Comparison of ENCODE assay signal across 8 cellular contexts in genomic region chr11:75474878-75475766, GRCh38. TPM values are rescaled to one million over a fixed set of nuclear protein-coding genes. Genes with fewer than 3 reads are reported as not detected.
DNase-seq lines count a peak whose midpoint lies in the region; ATAC-seq and TF ChIP-seq lines count a peak whose summit lies in the region.

No MANE protein-coding gene starts in this region.

- intact Hi-C loops in ascending aorta (cut with DNase I) = no loop called here

- H3K36me3 ChIP-seq in skeletal muscle tissue (ENCODE audit: control insufficient read depth in 3 of 3, insufficient read depth in 3 of 3, low read length in 3 of 3) = peaks cover 0 to 2% (median 0%) of the 10 kb centered on the region in 3 donors
- H3K36me3 ChIP-seq in ascending aorta = no peaks in the 10 kb centered on the region

- H3K4me1 ChIP-seq in skeletal muscle tissue (ENCODE audit: control insufficient read depth in 3 of 3, insufficient read depth in 3 of 3, low read length in 3 of 3) (peaks cover 33 to 42% (median 37%) of the 10 kb centered on the region in 3 donors), ascending aorta (peaks cover 0 to 3% of the 10 kb centered on the region in 2 donors)

- H3K27me3 Mint-ChIP-seq in glutamatergic neuron (ENCODE audit: unreplicated experiment) = peaks cover 18% of the 10 kb centered on the region

- H3K4me3 ChIP-seq in skeletal muscle tissue (ENCODE audit: low read length in 3 of 3) = peak overlapping the region in 1 of 3 donors; percentile 13
- no peak overlapping the region for H3K4me3 ChIP-seq in ascending aorta

- TF ChIP-seq CTCF in glutamatergic neuron (IDR thresholded peaks at IDR 0.05; ENCODE audit: partially characterized antibody, unreplicated experiment) (no peak), ascending aorta (IDR thresholded peaks at IDR 0.05) (no peak)

- no peak for ATAC-seq in HG03439 (IDR thresholded peaks at IDR 0.05; ENCODE audit: unreplicated experiment)

- peaks cover 10% of the 10 kb centered on the region for H3K9me3 Mint-ChIP-seq in glutamatergic neuron (ENCODE audit: unreplicated experiment)

- H3K27ac Mint-ChIP-seq in glutamatergic neuron (ENCODE audit: unreplicated experiment) = no peak overlapping the region

- H3K4me3 Mint-ChIP-seq in glutamatergic neuron (ENCODE audit: unreplicated experiment) = no peak overlapping the region

- no peaks in the 10 kb centered on the region for H3K27me3 ChIP-seq in skeletal muscle tissue (ENCODE audit: control insufficient read depth in 3 of 3, insufficient read depth in 3 of 3, low read length in 3 of 3)
- H3K27me3 ChIP-seq in ascending aorta = no peaks in the 10 kb centered on the region

- no peak overlapping the region for H3K9ac ChIP-seq in skeletal muscle tissue (ENCODE audit: low read depth in 1 of 3, low read length in 3 of 3)

- peaks cover 4% of the 10 kb centered on the region for H3K36me3 Mint-ChIP-seq in glutamatergic neuron (ENCODE audit: unreplicated experiment)

- H3K9me3 ChIP-seq in skeletal muscle tissue (ENCODE audit: control insufficient read depth in 3 of 3, low read length in 3 of 3) (no peaks in the 10 kb centered on the region), ascending aorta (no peaks in the 10 kb centered on the region)

- peak; percentile 76 for DNase-seq in EL
- DNase-seq in NCI-H510A treated with DMSO at 0.1 percent for 48 hours (lab: John Stamatoyannopoulos, UW) = peak; percentile 24
- DNase-seq in activated T-cell treated with anti-CD3 and anti-CD28 coated beads for 1 hour (ENCODE audit: low read depth) = peak; percentile 44
- peak; percentile 50 for DNase-seq in glutamatergic neuron
- no peak for DNase-seq in midbrain (lab: John Stamatoyannopoulos, UW)
- no peak for DNase-seq in ascending aorta (ENCODE audit: low spot score in 2 of 2)

- H3K27ac ChIP-seq in skeletal muscle tissue (ENCODE audit: low read depth, low read length) = peak overlapping the region; percentile 49
- H3K27ac ChIP-seq in ascending aorta = no peak overlapping the region

- peaks cover 12% of the 10 kb centered on the region for H3K4me1 Mint-ChIP-seq in glutamatergic neuron (ENCODE audit: low read depth, unreplicated experiment)

RNA-seq across cellular contexts. Expression of gene KLHL35, which starts 42.1 kb away (rescaled TPM):
- total RNA-seq in glutamatergic neuron (ENCODE audit: unreplicated experiment) = 41.4 TPM
- 4.7 TPM for total RNA-seq in skeletal muscle tissue
- total RNA-seq in ascending aorta = not detected

RNA-seq across cellular contexts. Expression of gene GDPD5, which starts 50.6 kb away (rescaled TPM):
- total RNA-seq in glutamatergic neuron (ENCODE audit: unreplicated experiment) (147 TPM), skeletal muscle tissue (7.8 TPM), ascending aorta (64.6 TPM)

Comparison
In these comparisons a context has a peak if more than half of its experiments do, and no peak if none do; other contexts are left out.
1. DNase-seq: peak in EL (single experiment), NCI-H510A treated with DMSO at 0.1 percent for 48 hours (single experiment), activated T-cell treated with anti-CD3 and anti-CD28 coated beads for 1 hour (single experiment) and glutamatergic neuron (single experiment); none in midbrain (single experiment) and ascending aorta (0 of 2).